In genomic region chr22:37072673-37073072, GRCh38 we compare ENCODE assay signal across 25 cellular contexts. TPM values are rescaled to one million over a fixed set of nuclear protein-coding genes. Genes with fewer than 3 reads are reported as not detected.
"Had no signal": no experiment of that assay in that cellular context is flagged by ENCODE, and none has a peak within 500 bp of the region (broad histone marks: within the 10 kb centered on the region; RNA-seq: fewer than 3 reads in every experiment).

No MANE protein-coding gene starts in this region.

- H3K36me3 ChIP-seq: SJSA1 had no signal

- H3K9me3 ChIP-seq: SJSA1 had no signal

- H3K4me3 ChIP-seq: SJSA1, SK-N-MC had no signal

- H3K4me1 ChIP-seq: SJSA1 had no signal

- FAIRE-seq: RCC 7860 had no signal

- H3K27ac ChIP-seq: SJSA1, SK-N-MC had no signal

- DNase-seq: KBM-7, MV-4-11, NCI-H1048, NCI-H1105, NCI-H1417, NCI-H1436 treated with DMSO at 0.1 percent for 48 hours, NCI-H1694, NCI-H187 treated with DMSO at 0.1 percent for 48 hours, NCI-H2029 treated with DMSO at 0.1 percent for 48 hours, NCI-H2171 treated with DMSO at 0.1 percent for 48 hours, NCI-H2227 treated with DMSO at 0.1 percent for 48 hours, NCI-H524, NCI-H526 treated with DMSO at 0.1 percent for 48 hours, NCI-H748 treated with DMSO at 0.1 percent for 48 hours, Right ventricle myocardium superior, RPMI8226, SIG-M5 had no signal

RNA-seq across cellular contexts. Expression of gene TMPRSS6, which starts 36.8 kb away (rescaled TPM):
- total RNA-seq: HT-29, LHCN-M2, MCF 10A, NCI-H460, Right ventricle myocardium superior, SJSA1 had no signal
- polyA plus RNA-seq: IgD-negative memory B cell had no signal
